Comparison of ENCODE assay signal across 13 cellular contexts in genomic region chr7:132255898-132256297, GRCh38.
DNase-seq lines count a peak whose midpoint lies in the region; ATAC-seq and TF ChIP-seq lines count a peak whose summit lies in the region.
"Had no signal": no experiment of that assay in that cellular context is flagged by ENCODE, and none has a peak within 500 bp of the region (broad histone marks: within the 10 kb centered on the region; RNA-seq: fewer than 3 reads in every experiment).

No MANE protein-coding gene starts in this region.

- WGBS in esophagus squamous epithelium, 2 donors, result 19 to 24% methylated on average over 3 to 6 of the region's 6 CpGs

- H3K9me3 Mint-ChIP-seq in osteocyte (ENCODE audit: unreplicated experiment), result no peaks in the 10 kb centered on the region
- H3K9me3 Mint-ChIP-seq: activated T-helper 1 cell treated with anti-CD3 and anti-CD28 coated beads, Interleukin-12 subunit alpha, Interleukin-12 subunit beta, Interleukin-2, Interleukin-4 antibody, amounts not matched to agents 30 ng/mL and 10 ng/mL and 1 ng/mL, durations not matched to agents 14 hours and 24 hours and 36 hours had no signal

- H3K36me3 Mint-ChIP-seq in osteocyte (ENCODE audit: unreplicated experiment), result no peaks in the 10 kb centered on the region
- H3K36me3 Mint-ChIP-seq: T-cell had no signal

- H3K36me3 ChIP-seq in esophagus squamous epithelium, result no peaks in the 10 kb centered on the region
- H3K36me3 ChIP-seq: BLaER1 treated with 17β-estradiol and CSF1 and Interleukin-3, amounts not matched to agents 10 nM and 100 nM; brain microvascular endothelial cell had no signal

- H3K27me3 Mint-ChIP-seq in osteocyte (ENCODE audit: unreplicated experiment), result no peaks in the 10 kb centered on the region

- peak overlapping the region; percentile 73 for H3K27ac Mint-ChIP-seq in osteocyte (ENCODE audit: unreplicated experiment)
- H3K27ac Mint-ChIP-seq: activated T-helper 1 cell treated with anti-CD3 and anti-CD28 coated beads, Interleukin-12 subunit alpha, Interleukin-12 subunit beta, Interleukin-2, Interleukin-4 antibody, amounts not matched to agents 30 ng/mL and 10 ng/mL and 1 ng/mL, durations not matched to agents 14 hours and 24 hours and 36 hours; T-cell had no signal

- H3K4me3 ChIP-seq in esophagus squamous epithelium, result no peak overlapping the region
- H3K4me3 ChIP-seq: BLaER1 treated with 17β-estradiol and CSF1 and Interleukin-3, amounts not matched to agents 10 nM and 100 nM had no signal

- no peak for ATAC-seq in GM18858 (IDR thresholded peaks at IDR 0.05; ENCODE audit: unreplicated experiment)
- ATAC-seq in HG03135 (IDR thresholded peaks at IDR 0.05; ENCODE audit: unreplicated experiment), result no peak
- no peak for ATAC-seq in GM18519 (IDR thresholded peaks at IDR 0.05; ENCODE audit: low FRiP score, unreplicated experiment)
- ATAC-seq in HG03520 (IDR thresholded peaks at IDR 0.05; ENCODE audit: unreplicated experiment), result no peak
- ATAC-seq: T-cell had no signal

- peaks cover under 1 to 34% (median 5%) of the 10 kb centered on the region in 3 donors for H3K4me1 ChIP-seq in esophagus squamous epithelium

- TF ChIP-seq CTCF in esophagus squamous epithelium (IDR thresholded peaks at IDR 0.05) (no peak), osteocyte (IDR thresholded peaks at IDR 0.05) (no peak)

- intact Hi-C loops in esophagus squamous epithelium (cut with DNase I), result no loop called here

- H3K27me3 ChIP-seq in esophagus squamous epithelium, result peaks cover 0 to under 1% (median 0%) of the 10 kb centered on the region in 4 donors
- H3K27me3 ChIP-seq: BLaER1 treated with 17β-estradiol and CSF1 and Interleukin-3, amounts not matched to agents 10 nM and 100 nM; brain microvascular endothelial cell had no signal

- TF ChIP-seq POLR2A in esophagus squamous epithelium (IDR thresholded peaks at IDR 0.05), result no peak

- DNase-seq in Daoy (ENCODE audit: low read depth) (peak; percentile 56), NCI-H748 (lab: John Stamatoyannopoulos, UW; ENCODE audit: unreplicated experiment) (peak; percentile 83), esophagus squamous epithelium (lab: John Stamatoyannopoulos, UW) (no peak), osteocyte (ENCODE audit: extremely low spot score, unreplicated experiment) (peak; percentile 90)
- DNase-seq: brain microvascular endothelial cell, retina, T-cell had no signal

- H3K27ac ChIP-seq in esophagus squamous epithelium, result peak overlapping the region; percentile 21 to 80 (median 77)
- H3K27ac ChIP-seq: BLaER1 treated with 17β-estradiol and CSF1 and Interleukin-3, amounts not matched to agents 10 nM and 100 nM; brain microvascular endothelial cell had no signal

- H3K9me3 ChIP-seq in esophagus squamous epithelium, result no peaks in the 10 kb centered on the region
- H3K9me3 ChIP-seq: BLaER1 treated with 17β-estradiol and CSF1 and Interleukin-3, amounts not matched to agents 10 nM and 100 nM had no signal

- H3K4me1 Mint-ChIP-seq in osteocyte (ENCODE audit: unreplicated experiment), result peaks cover 62% of the 10 kb centered on the region
- H3K4me1 Mint-ChIP-seq: T-cell had no signal

- H3K4me3 Mint-ChIP-seq in osteocyte (ENCODE audit: unreplicated experiment), result no peak overlapping the region
- H3K4me3 Mint-ChIP-seq: activated T-helper 1 cell treated with anti-CD3 and anti-CD28 coated beads, Interleukin-12 subunit alpha, Interleukin-12 subunit beta, Interleukin-2, Interleukin-4 antibody, amounts not matched to agents 30 ng/mL and 10 ng/mL and 1 ng/mL, durations not matched to agents 14 hours and 24 hours and 36 hours; T-cell had no signal
